24 cellular contexts compared by ENCODE assay signal in genomic region chr3:164572436-164572835, GRCh38.
"Had no signal": no experiment of that assay in that cellular context is flagged by ENCODE, and none has a peak within 500 bp of the region (broad histone marks: within the 10 kb centered on the region; RNA-seq: fewer than 3 reads in every experiment).

No MANE protein-coding gene starts in this region.

- H3K27me3 Mint-ChIP-seq: stimulated activated memory B cell treated with anti-CD40 and anti-IgM and Interleukin-4, amounts not matched to agents 10 μg/mL and 1 μg/mL and 100 μg/mL, for 72 hours; stimulated activated naive B cell treated with anti-CD40 and anti-IgM and Interleukin-4, amounts not matched to agents 10 μg/mL and 1 μg/mL and 100 μg/mL, for 72 hours; stimulated activated naive CD8-positive, alpha-beta T cell treated with anti-CD3 and anti-CD28 coated beads, Interleukin-15, amount 100 ng/mL, for 72 hours; stimulated activated naive CD8-positive, alpha-beta T cell treated with anti-CD3 and anti-CD28 coated beads, Interleukin-15, Interleukin-2, amounts not matched to agents 100 ng/mL and 50 ng/mL, for 24 hours; type B pancreatic cell had no signal

- H3K4me3 Mint-ChIP-seq: stimulated activated effector memory CD8-positive, alpha-beta T cell treated with anti-CD3 and anti-CD28 coated beads, Interleukin-12 subunit alpha, Interleukin-12 subunit beta, amount 100 ng/mL, for 72 hours; stimulated activated memory B cell treated with anti-CD40 and anti-IgM and Interleukin-4, amounts not matched to agents 10 μg/mL and 1 μg/mL and 100 μg/mL, for 72 hours; stimulated activated naive B cell treated with anti-CD40 and anti-IgM and Interleukin-4, amounts not matched to agents 10 μg/mL and 1 μg/mL and 100 μg/mL, for 72 hours; stimulated activated naive CD8-positive, alpha-beta T cell treated with anti-CD3 and anti-CD28 coated beads, Interleukin-15, amount 100 ng/mL, for 72 hours; stimulated activated naive CD8-positive, alpha-beta T cell treated with anti-CD3 and anti-CD28 coated beads, Interleukin-15, Interleukin-2, amounts not matched to agents 100 ng/mL and 50 ng/mL, for 24 hours; type B pancreatic cell had no signal

- H3K4me1 Mint-ChIP-seq: stimulated activated effector memory CD8-positive, alpha-beta T cell treated with anti-CD3 and anti-CD28 coated beads, Interleukin-12 subunit alpha, Interleukin-12 subunit beta, amount 100 ng/mL, for 72 hours; stimulated activated memory B cell treated with anti-CD40 and anti-IgM and Interleukin-4, amounts not matched to agents 10 μg/mL and 1 μg/mL and 100 μg/mL, for 72 hours; stimulated activated naive B cell treated with anti-CD40 and anti-IgM and Interleukin-4, amounts not matched to agents 10 μg/mL and 1 μg/mL and 100 μg/mL, for 72 hours; stimulated activated naive CD8-positive, alpha-beta T cell treated with anti-CD3 and anti-CD28 coated beads, Interleukin-15, amount 100 ng/mL, for 72 hours had no signal

- H3K27ac Mint-ChIP-seq: stimulated activated effector memory CD8-positive, alpha-beta T cell treated with anti-CD3 and anti-CD28 coated beads, Interleukin-12 subunit alpha, Interleukin-12 subunit beta, amount 100 ng/mL, for 72 hours; stimulated activated memory B cell treated with anti-CD40 and anti-IgM and Interleukin-4, amounts not matched to agents 10 μg/mL and 1 μg/mL and 100 μg/mL, for 72 hours; stimulated activated naive B cell treated with anti-CD40 and anti-IgM and Interleukin-4, amounts not matched to agents 10 μg/mL and 1 μg/mL and 100 μg/mL, for 72 hours; stimulated activated naive CD8-positive, alpha-beta T cell treated with anti-CD3 and anti-CD28 coated beads, Interleukin-15, amount 100 ng/mL, for 72 hours; stimulated activated naive CD8-positive, alpha-beta T cell treated with anti-CD3 and anti-CD28 coated beads, Interleukin-15, Interleukin-2, amounts not matched to agents 100 ng/mL and 50 ng/mL, for 24 hours; type B pancreatic cell had no signal

- ATAC-seq: stimulated activated effector memory CD8-positive, alpha-beta T cell treated with anti-CD3 and anti-CD28 coated beads, Interleukin-12 subunit alpha, Interleukin-12 subunit beta, amount 100 ng/mL, for 72 hours; stimulated activated memory B cell treated with anti-CD40 and anti-IgM and Interleukin-4, amounts not matched to agents 10 μg/mL and 1 μg/mL and 100 μg/mL, for 72 hours; stimulated activated naive B cell treated with anti-CD40 and anti-IgM and Interleukin-4, amounts not matched to agents 10 μg/mL and 1 μg/mL and 100 μg/mL, for 72 hours; stimulated activated naive CD8-positive, alpha-beta T cell treated with anti-CD3 and anti-CD28 coated beads, Interleukin-15, amount 100 ng/mL, for 72 hours; stimulated activated naive CD8-positive, alpha-beta T cell treated with anti-CD3 and anti-CD28 coated beads, Interleukin-15, Interleukin-2, amounts not matched to agents 100 U/mL and 50 U/mL, for 24 hours; upper lobe of right lung had no signal

- H3K36me3 Mint-ChIP-seq: stimulated activated effector memory CD8-positive, alpha-beta T cell treated with anti-CD3 and anti-CD28 coated beads, Interleukin-12 subunit alpha, Interleukin-12 subunit beta, amount 100 ng/mL, for 72 hours; stimulated activated memory B cell treated with anti-CD40 and anti-IgM and Interleukin-4, amounts not matched to agents 10 μg/mL and 1 μg/mL and 100 μg/mL, for 72 hours; stimulated activated naive B cell treated with anti-CD40 and anti-IgM and Interleukin-4, amounts not matched to agents 10 μg/mL and 1 μg/mL and 100 μg/mL, for 72 hours; type B pancreatic cell had no signal

- H3K9me3 Mint-ChIP-seq: type B pancreatic cell had no signal

- DNase-seq: stimulated activated CD4-positive, alpha-beta T cell treated with anti-CD3 and anti-CD28 coated beads, Interleukin-2, amount 100 ng/mL, for 48 hours; stimulated activated CD4-positive, alpha-beta T cell treated with anti-CD3 and anti-CD28 coated beads, Interleukin-4, amount 100 ng/mL, for 1 hour; stimulated activated CD4-positive, alpha-beta T cell treated with anti-CD3 and anti-CD28 coated beads, Interleukin-4, amount 100 ng/mL, for 24 hours; stimulated activated CD4-positive, alpha-beta T cell treated with anti-CD3 and anti-CD28 coated beads, Interleukin-4, amount 100 ng/mL, for 4 hours; stimulated activated CD8-positive, alpha-beta memory T cell treated with anti-CD3 and anti-CD28 coated beads, Interleukin-4, amount 100 ng/mL, for 48 hours; stimulated activated naive B cell treated with anti-CD40 and anti-IgM and Interleukin-4, amounts not matched to agents 10 μg/mL and 1 μg/mL and 100 μg/mL, for 72 hours; stimulated activated naive CD4-positive, alpha-beta T cell; stimulated activated naive CD4-positive, alpha-beta T cell treated with Interleukin-2 at 50 U/mL for 16 hours; stimulated activated naive CD8-positive, alpha-beta T cell treated with anti-CD3 and anti-CD28 coated beads, Interleukin-15, amount 100 ng/mL, for 72 hours; stimulated activated naive CD8-positive, alpha-beta T cell treated with anti-CD3 and anti-CD28 coated beads, Interleukin-15, Interleukin-2, amounts not matched to agents 100 U/mL and 50 U/mL, for 24 hours; stomach; substantia nigra; testis; thyroid gland; tibial artery; transverse colon; trophoblast cell; upper lobe of left lung; upper lobe of right lung; uterus had no signal
